In the genomic region with DNA sequence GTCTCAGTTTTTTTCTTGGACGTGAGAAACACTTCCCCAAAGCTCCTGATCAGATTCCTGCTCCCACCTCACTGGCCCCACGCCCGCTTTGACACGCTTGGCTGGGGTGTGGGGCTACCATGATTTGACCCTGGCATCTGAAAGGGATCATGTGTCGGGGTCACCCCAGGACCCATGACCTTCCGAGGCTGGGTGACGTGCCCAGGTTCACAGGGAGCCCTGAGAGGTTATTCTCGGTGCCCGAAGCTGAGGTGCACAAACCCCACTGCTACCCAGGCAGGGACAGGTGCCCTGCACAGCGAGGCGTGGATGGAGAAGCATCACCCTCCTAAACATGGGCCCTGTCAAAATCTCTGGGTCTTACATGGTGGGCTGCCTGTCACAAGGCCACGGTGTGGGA, we compare ENCODE assay signal across 11 cellular contexts.
"Had no signal": no experiment of that assay in that cellular context is flagged by ENCODE, and none has a peak within 500 bp of the region (broad histone marks: within the 10 kb centered on the region; RNA-seq: fewer than 3 reads in every experiment).

No MANE protein-coding gene starts in this region.

- H3K4me2 ChIP-seq: GM23338 had no signal

- H3K4me1 Mint-ChIP-seq: GM23338 had no signal

- DNase-seq: GM23248, GOT3, H7, H9, HCEC 1CT, HFFc6 had no signal

- H3K9me3 ChIP-seq: HAP-1 had no signal

- H3K27ac Mint-ChIP-seq: GM23338, H9, HFFc6 had no signal

- H3K4me1 ChIP-seq: HAP-1 had no signal

- H3K9me3 Mint-ChIP-seq: GM23338, H9 had no signal

- H3K27ac ChIP-seq: GM23248 had no signal

- H2AFZ ChIP-seq: GM23248, GM23338 had no signal

- FAIRE-seq: H1, H54 had no signal

- H3K36me3 ChIP-seq: HAP-1 had no signal

- H3K4me3 Mint-ChIP-seq: GM23338, H9, HFFc6 had no signal

- ATAC-seq: GM23338, HCT116 had no signal

- H3K4me3 ChIP-seq: GM23248, GM23338, HAP-1 had no signal

- H3K9ac ChIP-seq: GM23248 had no signal
